ENCODE assay signal across 13 cellular contexts in the genomic region with DNA sequence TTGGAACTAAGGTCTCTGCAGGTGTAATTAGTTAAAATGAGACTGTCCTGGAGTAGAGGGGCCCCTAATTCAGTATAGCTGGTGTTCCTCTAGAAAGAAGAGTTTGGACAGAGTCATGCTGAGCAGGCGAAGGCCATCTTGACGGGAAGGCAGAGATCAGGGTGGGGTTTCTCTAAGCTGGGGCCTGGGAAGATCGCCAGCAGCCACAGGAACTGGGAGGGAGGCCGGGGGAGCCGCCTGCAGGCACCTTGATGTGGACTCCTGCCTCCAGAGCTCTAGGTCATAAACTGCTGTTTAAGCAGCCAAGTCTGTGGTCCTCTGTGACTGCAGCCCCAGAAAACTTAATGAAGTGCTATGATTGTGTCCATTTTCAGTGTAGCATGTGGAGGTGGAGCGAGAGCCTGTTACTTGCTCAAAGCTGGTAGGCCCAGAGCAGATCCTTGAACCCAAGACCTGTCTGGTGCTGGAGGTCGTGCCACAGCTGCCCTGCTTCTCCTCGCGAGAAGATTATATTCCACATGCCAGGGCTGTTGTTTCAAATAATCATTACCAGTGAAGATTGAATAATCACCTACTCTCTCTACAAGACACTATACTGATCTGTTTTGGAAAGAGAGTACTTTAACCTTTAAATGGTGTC.
DNase-seq lines count a peak whose midpoint lies in the region; ATAC-seq and TF ChIP-seq lines count a peak whose summit lies in the region.
"Had no signal": no experiment of that assay in that cellular context is flagged by ENCODE, and none has a peak within 500 bp of the region (broad histone marks: within the 10 kb centered on the region; RNA-seq: fewer than 3 reads in every experiment).

No MANE protein-coding gene starts in this region.

- no peaks in the 10 kb centered on the region for H3K36me3 ChIP-seq in hepatocyte (replicated peaks; ENCODE audit: insufficient read depth, low read depth)

- peak; percentile 10 for ATAC-seq in stimulated activated naive CD8-positive, alpha-beta T cell treated with anti-CD3 and anti-CD28 coated beads, Interleukin-15, amount 100 ng/mL, for 72 hours
- ATAC-seq: SK-N-SH treated with all-trans-retinoic acid at 6 μM for 48 hours had no signal

- H3K9me3 Mint-ChIP-seq in activated naive CD4-positive, alpha-beta T cell treated with anti-CD3 and anti-CD28 coated beads, Interleukin-2, amount 10 ng/mL, durations not matched to agents 7 days and 5 days: no peaks in the 10 kb centered on the region
- no peaks in the 10 kb centered on the region for H3K9me3 Mint-ChIP-seq in stimulated activated naive CD8-positive, alpha-beta T cell treated with anti-CD3 and anti-CD28 coated beads, Interleukin-15, amount 100 ng/mL, for 72 hours
- H3K9me3 Mint-ChIP-seq: brain had no signal

- H3K4me3 ChIP-seq in hepatocyte: no peak overlapping the region

- no peaks in the 10 kb centered on the region for H3K4me1 ChIP-seq in hepatocyte (ENCODE audit: insufficient read depth)

- no peaks in the 10 kb centered on the region for H3K9me3 ChIP-seq in hepatocyte (ENCODE audit: low read depth)

- no peak overlapping the region for H3K4me2 ChIP-seq in hepatocyte

- H3K9me2 ChIP-seq in hepatocyte (replicated peaks; ENCODE audit: insufficient read depth): no peaks in the 10 kb centered on the region

- TF ChIP-seq POLR2A in erythroblast (IDR thresholded peaks at IDR 0.05; ENCODE audit: low read length): no peak

- CTCF ChIA-PET in activated naive CD4-positive, alpha-beta T cell treated with anti-CD3 and anti-CD28 coated beads, Interleukin-2, amount 10 ng/mL, durations not matched to agents 7 days and 5 days (lab: Charles Lee): no interaction called here

- no peaks in the 10 kb centered on the region for H3K27me3 ChIP-seq in hepatocyte

- peak overlapping the region; percentile 60 for H3K27ac Mint-ChIP-seq in activated naive CD4-positive, alpha-beta T cell treated with anti-CD3 and anti-CD28 coated beads, Interleukin-2, amount 10 ng/mL, durations not matched to agents 7 days and 5 days
- peak overlapping the region in 1 of 2 donors; percentile 78 for H3K27ac Mint-ChIP-seq in stimulated activated naive CD8-positive, alpha-beta T cell treated with anti-CD3 and anti-CD28 coated beads, Interleukin-15, amount 100 ng/mL, for 72 hours
- H3K27ac Mint-ChIP-seq: brain had no signal

- 76% methylated on average over 9 of the region's 9 CpGs for WGBS in hepatocyte (ENCODE audit: low lambda C conversion rate, missing lambda C conversion rate)

- H3K4me1 Mint-ChIP-seq in activated naive CD4-positive, alpha-beta T cell treated with anti-CD3 and anti-CD28 coated beads, Interleukin-2, amount 10 ng/mL, durations not matched to agents 7 days and 5 days: peaks cover 18% of the 10 kb centered on the region
- peaks cover 18% of the 10 kb centered on the region for H3K4me1 Mint-ChIP-seq in stimulated activated naive CD8-positive, alpha-beta T cell treated with anti-CD3 and anti-CD28 coated beads, Interleukin-15, amount 100 ng/mL, for 72 hours
- H3K4me1 Mint-ChIP-seq: brain had no signal

- no peak overlapping the region for H2AFZ ChIP-seq in hepatocyte

- H3K36me3 Mint-ChIP-seq in activated naive CD4-positive, alpha-beta T cell treated with anti-CD3 and anti-CD28 coated beads, Interleukin-2, amount 10 ng/mL, durations not matched to agents 7 days and 5 days: no peaks in the 10 kb centered on the region
- H3K36me3 Mint-ChIP-seq: brain had no signal

- no peak overlapping the region for H3K27ac ChIP-seq in hepatocyte

- no peaks in the 10 kb centered on the region for H4K20me1 ChIP-seq in hepatocyte (ENCODE audit: insufficient read depth, poor library complexity, severe bottlenecking)

- DNase-seq in activated naive CD4-positive, alpha-beta T cell treated with anti-CD3 and anti-CD28 coated beads, Interleukin-2, amount 10 ng/mL, durations not matched to agents 7 days and 5 days: peak; percentile 14
- no peak for DNase-seq in activated naive CD4-positive, alpha-beta T cell treated with Interleukin-2 at 50 U/mL for 16 hours
- DNase-seq in RPMI7951 (ENCODE audit: low read depth) (peak; percentile 55), erythroblast (lab: John Stamatoyannopoulos, UW) (peak; percentile 7 to 9), GM19238 (ENCODE audit: insufficient read length, low spot score) (no peak), epidermal melanocyte (ENCODE audit: insufficient read length, low spot score) (no peak), hepatocyte (ENCODE audit: low spot score) (no peak)
- no peak for DNase-seq in stimulated activated naive CD8-positive, alpha-beta T cell treated with anti-CD3 and anti-CD28 coated beads, Interleukin-15, amount 100 ng/mL, for 72 hours
- DNase-seq: activated CD4-positive, alpha-beta T cell treated with anti-CD3 and anti-CD28 coated beads, Interleukin-2, amount 50 U/mL, for 48 hours; mesenchymal stem cell; NK-92 treated with Interleukin-12 subunit alpha and Interleukin-12 subunit beta, amount 100 ng/mL, for 24 hours had no signal

- peaks cover 4% of the 10 kb centered on the region for H3K27me3 Mint-ChIP-seq in activated naive CD4-positive, alpha-beta T cell treated with anti-CD3 and anti-CD28 coated beads, Interleukin-2, amount 10 ng/mL, durations not matched to agents 7 days and 5 days
- no peaks in the 10 kb centered on the region for H3K27me3 Mint-ChIP-seq in stimulated activated naive CD8-positive, alpha-beta T cell treated with anti-CD3 and anti-CD28 coated beads, Interleukin-15, amount 100 ng/mL, for 72 hours

- TF ChIP-seq CTCF in hepatocyte (IDR thresholded peaks at IDR 0.05; ENCODE audit: poor library complexity): no peak

- no peak overlapping the region for H3K4me3 Mint-ChIP-seq in activated naive CD4-positive, alpha-beta T cell treated with anti-CD3 and anti-CD28 coated beads, Interleukin-2, amount 10 ng/mL, durations not matched to agents 7 days and 5 days
- H3K4me3 Mint-ChIP-seq in stimulated activated naive CD8-positive, alpha-beta T cell treated with anti-CD3 and anti-CD28 coated beads, Interleukin-15, amount 100 ng/mL, for 72 hours: peak overlapping the region in 1 of 2 donors; percentile 14
- H3K4me3 Mint-ChIP-seq: brain had no signal

- H3K79me2 ChIP-seq in hepatocyte: no peaks in the 10 kb centered on the region

Comparison
In these comparisons a context has a peak if more than half of its experiments do, and no peak if none do; other contexts are left out.
1. DNase-seq: peak in activated naive CD4-positive, alpha-beta T cell treated with anti-CD3 and anti-CD28 coated beads, Interleukin-2, amount 10 ng/mL, durations not matched to agents 7 days and 5 days (single experiment), RPMI7951 (single experiment) and erythroblast (2 of 2); none in activated naive CD4-positive, alpha-beta T cell treated with Interleukin-2 at 50 U/mL for 16 hours (single experiment), stimulated activated naive CD8-positive, alpha-beta T cell treated with anti-CD3 and anti-CD28 coated beads, Interleukin-15, amount 100 ng/mL, for 72 hours (0 of 2), GM19238 (single experiment), epidermal melanocyte (single experiment) and hepatocyte (single experiment).